In genomic region chr1:36285450-36286101, GRCh38 we compare ENCODE assay signal across 8 cellular contexts. TPM values are rescaled to one million over a fixed set of nuclear protein-coding genes. Genes with fewer than 3 reads are reported as not detected.
DNase-seq lines count a peak whose midpoint lies in the region; ATAC-seq and TF ChIP-seq lines count a peak whose summit lies in the region.

No MANE protein-coding gene starts in this region.

- CTCF ChIA-PET in CD4-positive, alpha-beta T cell (lab: Charles Lee) = interaction anchor here (0.6 to 2.0 kb wide), 19 partner anchors 10 to 191 kb away, joined by 3 to 27 read pairs (median 4); partner anchors contain the start of genes SH3D21, THRAP3 and TRAPPC3

- H3K27ac Mint-ChIP-seq in CD4-positive, alpha-beta T cell = peak overlapping the region; percentile 34
- peak overlapping the region; percentile 34 for H3K27ac Mint-ChIP-seq in activated CD4-positive, alpha-beta T cell treated with anti-CD3 and anti-CD28 coated beads, Interleukin-2, amount 10 ng/mL, durations not matched to agents 24 days and 14 days
- peak overlapping the region; percentile 73 for H3K27ac Mint-ChIP-seq in memory B cell

- H3K27me3 Mint-ChIP-seq in CD4-positive, alpha-beta T cell = no peaks in the 10 kb centered on the region
- H3K27me3 Mint-ChIP-seq in activated CD4-positive, alpha-beta T cell treated with anti-CD3 and anti-CD28 coated beads, Interleukin-2, amount 10 ng/mL, durations not matched to agents 24 days and 14 days = no peaks in the 10 kb centered on the region
- H3K27me3 Mint-ChIP-seq in memory B cell = no peaks in the 10 kb centered on the region

- POLR2A ChIA-PET in CD4-positive, alpha-beta T cell (lab: Charles Lee) = interaction anchor here (0.6 to 1.9 kb wide), 9 partner anchors 44 to 354 kb away, joined by 3 to 16 read pairs (median 4); partner anchors contain the start of genes AGO3, THRAP3 and TRAPPC3

- H3K27me3 ChIP-seq in CD4-positive, alpha-beta T cell (ENCODE audit: control insufficient read depth, insufficient read depth, low read length) = no peaks in the 10 kb centered on the region

- peak; percentile 99 for ATAC-seq in CD4-positive, alpha-beta T cell (ENCODE audit: poor library complexity)
- ATAC-seq in memory B cell (ENCODE audit: low read depth) (peak; percentile 100), GM18907 (IDR thresholded peaks at IDR 0.05; ENCODE audit: unreplicated experiment) (no peak)

- H3K36me3 Mint-ChIP-seq in CD4-positive, alpha-beta T cell (ENCODE audit: low read depth) = peaks cover 83% of the 10 kb centered on the region
- H3K36me3 Mint-ChIP-seq in activated CD4-positive, alpha-beta T cell treated with anti-CD3 and anti-CD28 coated beads, Interleukin-2, amount 10 ng/mL, durations not matched to agents 24 days and 14 days (ENCODE audit: low read depth) = peaks cover 60% of the 10 kb centered on the region
- H3K36me3 Mint-ChIP-seq in memory B cell = peaks cover 25% of the 10 kb centered on the region

- no peak overlapping the region for H3K4me3 Mint-ChIP-seq in CD4-positive, alpha-beta T cell
- H3K4me3 Mint-ChIP-seq in activated CD4-positive, alpha-beta T cell treated with anti-CD3 and anti-CD28 coated beads, Interleukin-2, amount 10 ng/mL, durations not matched to agents 24 days and 14 days = no peak overlapping the region
- no peak overlapping the region for H3K4me3 Mint-ChIP-seq in memory B cell

- TF ChIP-seq CTCF in CD4-positive, alpha-beta T cell (IDR thresholded peaks at IDR 0.05) = peak; percentile 83

- no peaks in the 10 kb centered on the region for H3K9me3 Mint-ChIP-seq in CD4-positive, alpha-beta T cell
- H3K9me3 Mint-ChIP-seq in activated CD4-positive, alpha-beta T cell treated with anti-CD3 and anti-CD28 coated beads, Interleukin-2, amount 10 ng/mL, durations not matched to agents 24 days and 14 days = no peaks in the 10 kb centered on the region
- H3K9me3 Mint-ChIP-seq in memory B cell = no peaks in the 10 kb centered on the region

- intact Hi-C loops in CD4-positive, alpha-beta T cell (cut with DNase I, micrococcal nuclease) = loop anchor here (1.0 to 5.0 kb wide), 7 partner anchors 61 to 186 kb away; partner anchors contain the start of genes TRAPPC3 (in 2 of the 2) and THRAP3 (in 1 of the 2)
- intact Hi-C loops in activated CD4-positive, alpha-beta T cell treated with anti-CD3 and anti-CD28 coated beads, Interleukin-2, amount 10 ng/mL, durations not matched to agents 24 days and 14 days (cut with micrococcal nuclease) = loop anchor here (1.0 to 5.0 kb wide), 3 partner anchors 63 to 187 kb away; partner anchors contain the start of genes THRAP3 and TRAPPC3

- peaks cover 25% of the 10 kb centered on the region for H3K4me1 Mint-ChIP-seq in CD4-positive, alpha-beta T cell (ENCODE audit: low read depth)
- peaks cover 18% of the 10 kb centered on the region for H3K4me1 Mint-ChIP-seq in activated CD4-positive, alpha-beta T cell treated with anti-CD3 and anti-CD28 coated beads, Interleukin-2, amount 10 ng/mL, durations not matched to agents 24 days and 14 days
- H3K4me1 Mint-ChIP-seq in memory B cell = peaks cover 5% of the 10 kb centered on the region

- H3K27ac ChIP-seq in CD4-positive, alpha-beta T cell (ENCODE audit: low read depth, low read length) = no peak overlapping the region

- no peaks in the 10 kb centered on the region for H3K9me3 ChIP-seq in CD4-positive, alpha-beta T cell (ENCODE audit: control insufficient read depth, low read length)

- DNase-seq in CD4-positive, alpha-beta T cell = peak; percentile 22 to 66 (median 43)
- DNase-seq in HK-2 (ENCODE audit: unreplicated experiment) (peak; percentile 32), NCI-H526 treated with DMSO at 0.1 percent for 48 hours (lab: John Stamatoyannopoulos, UW) (peak; percentile 65), memory B cell (ENCODE audit: low spot score in 2 of 2) (peak; percentile 60 to 69)
- DNase-seq in activated CD4-positive, alpha-beta T cell treated with anti-CD3 and anti-CD28 coated beads, Interleukin-2, amount 10 ng/mL, durations not matched to agents 24 days and 14 days = peak; percentile 90
- peak; percentile 45 for DNase-seq in effector CD8-positive, alpha-beta T cell (lab: John Stamatoyannopoulos, UW)
- DNase-seq in stimulated activated naive CD4-positive, alpha-beta T cell (lab: John Stamatoyannopoulos, UW) = peak in 5 of 6 experiments; percentile 54 to 78 (median 59)

RNA-seq across cellular contexts. Expression of gene SH3D21, which starts 20.6 kb away (rescaled TPM):
- 1 to 10 TPM; 1.9 to 2.6 TPM for total RNA-seq in CD4-positive, alpha-beta T cell
- total RNA-seq in activated CD4-positive, alpha-beta T cell treated with anti-CD3 and anti-CD28 coated beads, Interleukin-2, amount 10 ng/mL, durations not matched to agents 24 days and 14 days = 17.0 and 19.4 TPM in 2 replicates

RNA-seq across cellular contexts. Expression of gene EVA1B, which starts 37.9 kb away (rescaled TPM):
- total RNA-seq in CD4-positive, alpha-beta T cell = 1 to 10 TPM; 1.5 to 1.8 TPM
- 7.5 and 9.0 TPM in 2 replicates for total RNA-seq in activated CD4-positive, alpha-beta T cell treated with anti-CD3 and anti-CD28 coated beads, Interleukin-2, amount 10 ng/mL, durations not matched to agents 24 days and 14 days

Comparison
In these comparisons a context has a peak if more than half of its experiments do, and no peak if none do; other contexts are left out.
1. DNase-seq: peak in every context shown above with its lines; median percentile 90 in activated CD4-positive, alpha-beta T cell treated with anti-CD3 and anti-CD28 coated beads, Interleukin-2, amount 10 ng/mL, durations not matched to agents 24 days and 14 days; 65 in NCI-H526 treated with DMSO at 0.1 percent for 48 hours; 64 in memory B cell; 59 in stimulated activated naive CD4-positive, alpha-beta T cell; 45 in effector CD8-positive, alpha-beta T cell; 43 in CD4-positive, alpha-beta T cell; 32 in HK-2.